Comparison of ENCODE assay signal across 29 cellular contexts in the genomic region with DNA sequence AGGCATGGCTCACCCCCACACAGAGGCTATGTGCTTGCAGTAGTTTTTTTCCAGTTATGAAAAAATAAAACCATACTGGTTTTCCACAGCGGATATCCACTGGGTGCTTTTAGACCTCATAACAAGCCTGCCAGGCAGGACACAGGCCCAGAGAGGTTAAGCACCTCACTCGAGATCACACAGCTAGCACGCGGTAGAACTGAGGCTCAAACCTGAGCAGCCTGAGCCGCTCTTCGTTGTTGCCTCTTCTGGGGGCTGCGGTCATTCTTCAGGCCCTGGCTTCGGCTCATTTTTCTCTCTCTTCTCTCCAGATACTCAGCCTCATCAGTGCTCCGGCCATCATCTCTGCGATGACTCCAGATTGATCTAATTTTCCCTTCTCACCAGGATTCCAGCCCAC.
"Had no signal": no experiment of that assay in that cellular context is flagged by ENCODE, and none has a peak within 500 bp of the region (broad histone marks: within the 10 kb centered on the region; RNA-seq: fewer than 3 reads in every experiment).

No MANE protein-coding gene starts in this region.

- H3K4me3 Mint-ChIP-seq: activated CD4-positive, alpha-beta memory T cell treated with anti-CD3 and anti-CD28 coated beads for 36 hours; activated CD4-positive, alpha-beta T cell treated with anti-CD3 and anti-CD28 coated beads, Interleukin-2, amount 10 ng/mL, durations not matched to agents 24 days and 14 days; activated naive CD4-positive, alpha-beta T cell treated with anti-CD3 and anti-CD28 coated beads for 36 hours; activated naive CD8-positive, alpha-beta T cell treated with anti-CD3 and anti-CD28 coated beads for 36 hours; activated T-cell treated with anti-CD3 and anti-CD28 coated beads, Interleukin-2, amount 50 U/mL, for 72 hours; dendritic cell treated with granulocyte-macrophage colony-stimulating factor and Interleukin-4, amounts not matched to agents 40 ng/mL and 50 ng/mL, for 4 days; memory B cell; naive thymus-derived CD4-positive, alpha-beta T cell; stimulated activated effector memory CD8-positive, alpha-beta T cell treated with anti-CD3 and anti-CD28 coated beads, Interleukin-12 subunit alpha, Interleukin-12 subunit beta, amount 100 ng/mL, for 72 hours; T-helper 17 cell had no signal

- H3K27ac ChIP-seq: esophagus muscularis mucosa, foreskin keratinocyte, heart left ventricle, skin epidermis, stomach, upper lobe of right lung had no signal

- H3K4me1 Mint-ChIP-seq: activated CD4-positive, alpha-beta T cell treated with anti-CD3 and anti-CD28 coated beads, Interleukin-2, amount 10 ng/mL, durations not matched to agents 24 days and 14 days; activated naive CD8-positive, alpha-beta T cell treated with anti-CD3 and anti-CD28 coated beads for 36 hours; memory B cell; stimulated activated effector memory CD8-positive, alpha-beta T cell treated with anti-CD3 and anti-CD28 coated beads, Interleukin-12 subunit alpha, Interleukin-12 subunit beta, amount 100 ng/mL, for 72 hours; T-helper 17 cell had no signal

- ATAC-seq: activated T-cell treated with anti-CD3 and anti-CD28 coated beads, Interleukin-2, amount 50 U/mL, for 72 hours; naive thymus-derived CD4-positive, alpha-beta T cell; sciatic nerve; T-helper 17 cell had no signal

- H3K27me3 Mint-ChIP-seq: activated CD4-positive, alpha-beta memory T cell treated with anti-CD3 and anti-CD28 coated beads for 36 hours; activated CD4-positive, alpha-beta T cell treated with anti-CD3 and anti-CD28 coated beads, Interleukin-2, amount 10 ng/mL, durations not matched to agents 24 days and 14 days; activated naive CD8-positive, alpha-beta T cell treated with anti-CD3 and anti-CD28 coated beads for 36 hours; memory B cell; naive thymus-derived CD4-positive, alpha-beta T cell; T-helper 17 cell had no signal

- H3K36me3 Mint-ChIP-seq: activated CD4-positive, alpha-beta memory T cell treated with anti-CD3 and anti-CD28 coated beads for 36 hours had no signal

- H3K27me3 ChIP-seq: ascending aorta, esophagus muscularis mucosa, foreskin keratinocyte, heart left ventricle, stomach, tibial artery, upper lobe of right lung had no signal

- H3K4me3 ChIP-seq: ascending aorta, esophagus muscularis mucosa, heart left ventricle, skin epidermis, stomach, tibial artery, upper lobe of right lung had no signal

- H3K27ac Mint-ChIP-seq: activated CD4-positive, alpha-beta memory T cell treated with anti-CD3 and anti-CD28 coated beads for 36 hours; activated CD4-positive, alpha-beta T cell treated with anti-CD3 and anti-CD28 coated beads, Interleukin-2, amount 10 ng/mL, durations not matched to agents 24 days and 14 days; activated naive CD4-positive, alpha-beta T cell treated with anti-CD3 and anti-CD28 coated beads for 36 hours; activated naive CD8-positive, alpha-beta T cell treated with anti-CD3 and anti-CD28 coated beads for 36 hours; activated T-cell treated with anti-CD3 and anti-CD28 coated beads, Interleukin-2, amount 50 U/mL, for 72 hours; dendritic cell treated with granulocyte-macrophage colony-stimulating factor and Interleukin-4, amounts not matched to agents 40 ng/mL and 50 ng/mL, for 4 days; naive thymus-derived CD4-positive, alpha-beta T cell; stimulated activated effector memory CD8-positive, alpha-beta T cell treated with anti-CD3 and anti-CD28 coated beads, Interleukin-12 subunit alpha, Interleukin-12 subunit beta, amount 100 ng/mL, for 72 hours; T-helper 17 cell had no signal

- H3K36me3 ChIP-seq: ascending aorta, esophagus muscularis mucosa, heart left ventricle, stomach, upper lobe of right lung had no signal

- H3K9me3 ChIP-seq: ascending aorta, esophagus muscularis mucosa, tibial artery, upper lobe of right lung had no signal

- H3K9me3 Mint-ChIP-seq: activated CD4-positive, alpha-beta T cell treated with anti-CD3 and anti-CD28 coated beads, Interleukin-2, amount 10 ng/mL, durations not matched to agents 24 days and 14 days had no signal

- DNase-seq: activated CD4-positive, alpha-beta memory T cell treated with anti-CD3 and anti-CD28 coated beads for 36 hours; activated CD4-positive, alpha-beta T cell treated with anti-CD3 and anti-CD28 coated beads, Interleukin-2, amount 10 ng/mL, durations not matched to agents 24 days and 14 days; activated CD4-positive, CD25-positive, alpha-beta regulatory T cell treated with anti-CD3 and anti-CD28 coated beads, Interleukin-2, amount 50 U/mL, for 72 hours; activated effector memory CD4-positive, alpha-beta T cell treated with anti-CD3 and anti-CD28 coated beads, Interleukin-2, amount 50 U/mL, for 16 hours; activated naive CD4-positive, alpha-beta T cell treated with anti-CD3 and anti-CD28 coated beads for 36 hours; activated naive CD8-positive, alpha-beta T cell treated with anti-CD3 and anti-CD28 coated beads for 36 hours; activated T-cell treated with anti-CD3 and anti-CD28 coated beads for 4 hours; activated T-cell treated with anti-CD3 and anti-CD28 coated beads, Interleukin-2, amount 50 U/mL, for 72 hours; caudate nucleus; effector CD4-positive, alpha-beta T cell; foreskin keratinocyte; heart left ventricle; hypothalamus; midbrain; naive thymus-derived CD4-positive, alpha-beta T cell; stimulated activated CD4-positive, alpha-beta T cell treated with anti-CD3 and anti-CD28 coated beads, Interleukin-12 subunit alpha, Interleukin-12 subunit beta, amount 100 ng/mL, for 4 hours; stimulated activated CD4-positive, alpha-beta T cell treated with anti-CD3 and anti-CD28 coated beads, Interleukin-4, amount 100 ng/mL, for 24 hours; stomach; T-helper 17 cell; T1000; tibial artery; upper lobe of right lung had no signal

- H3K4me1 ChIP-seq: ascending aorta, foreskin keratinocyte, upper lobe of right lung had no signal
